ENCODE assay signal across 19 cellular contexts in genomic region chr2:208135794-208136369, GRCh38. TPM values are rescaled to one million over a fixed set of nuclear protein-coding genes. Genes with fewer than 3 reads are reported as not detected.
DNase-seq lines count a peak whose midpoint lies in the region; ATAC-seq, FAIRE-seq and TF ChIP-seq lines count a peak whose summit lies in the region.
"Had no signal": no experiment of that assay in that cellular context is flagged by ENCODE, and none has a peak within 500 bp of the region (broad histone marks: within the 10 kb centered on the region; RNA-seq: fewer than 3 reads in every experiment).

No MANE protein-coding gene starts in this region.

- H3K79me2 ChIP-seq in HepG2 (ENCODE audit: insufficient read depth, low read length), result no peaks in the 10 kb centered on the region
- no peaks in the 10 kb centered on the region for H3K79me2 ChIP-seq in neural progenitor cell (ENCODE audit: low read depth)

- peak; percentile 77 for FAIRE-seq in HepG2 (lab: Jason Lieb, UNC)

- CTCF ChIA-PET in HepG2 (lab: Yijun Ruan, JAX; ENCODE audit: low intra/inter-chr PET ratio, low total read pairs), result no interaction called here

- H3K9me3 ChIP-seq in right cardiac atrium (ENCODE audit: control insufficient read depth, low read length) (no peaks in the 10 kb centered on the region), heart left ventricle (no peaks in the 10 kb centered on the region), HepG2 (ENCODE audit: low read length) (no peaks in the 10 kb centered on the region; the same call in 1 of the 2 replicates), aorta (ENCODE audit: control insufficient read depth, low read length) (no peaks in the 10 kb centered on the region), neural progenitor cell (ENCODE audit: low read depth) (no peaks in the 10 kb centered on the region)

- no peak for TF ChIP-seq POLR2A in heart left ventricle (IDR thresholded peaks at IDR 0.05)
- TF ChIP-seq POLR2A in HepG2 (IDR thresholded peaks at IDR 0.05; ENCODE audit: insufficient read depth in 1 of 2, low read depth in 2 of 2, low read length in 2 of 2), result no peak

- H2AFZ ChIP-seq in HepG2 (ENCODE audit: low read length), result no peak overlapping the region
- H2AFZ ChIP-seq in neural progenitor cell (replicated peaks), result no peak overlapping the region

- peak in 1 of 3 donors; percentile 66 for DNase-seq in right cardiac atrium
- DNase-seq in heart left ventricle, result no peak
- peak; percentile 80 for DNase-seq in HepG2 (ENCODE audit: low spot score)
- peak; percentile 50 for DNase-seq in posterior vena cava (ENCODE audit: low spot score)
- no peak for DNase-seq in aorta
- no peak for DNase-seq in GM03348 (ENCODE audit: low spot score)
- DNase-seq in posterior cingulate gyrus, result no peak
- DNase-seq in neural progenitor cell (ENCODE audit: low spot score), result no peak
- DNase-seq: 8988T; BE2C; Calu3; CD4-positive, alpha-beta T cell; DMS53; H9; NCI-H1436; NCI-H2171 treated with DMSO at 0.1 percent for 48 hours; NCI-H446 treated with DMSO at 0.1 percent for 48 hours; NCI-H748 treated with DMSO at 0.1 percent for 48 hours; PC-3 had no signal

- no peak overlapping the region for H3K4me3 Mint-ChIP-seq in neural progenitor cell
- H3K4me3 Mint-ChIP-seq: CD4-positive, alpha-beta T cell; H9 had no signal

- H3K27me3 Mint-ChIP-seq in neural progenitor cell (ENCODE audit: insufficient read depth, low read depth), result peaks cover 3% of the 10 kb centered on the region
- H3K27me3 Mint-ChIP-seq: CD4-positive, alpha-beta T cell had no signal

- no peaks in the 10 kb centered on the region for H3F3A ChIP-seq in neural progenitor cell (ENCODE audit: low read depth)

- POLR2A ChIA-PET in HepG2 (lab: Yijun Ruan, JAX), result interaction anchor here (0.9 to 2.1 kb wide), 4 partner anchors 10 to 425 kb away, joined by 3 to 10 read pairs (median 6); partner anchors contain the start of genes CCNYL1 and IDH1

- ATAC-seq in right cardiac atrium (peak; percentile 74 to 90), heart left ventricle (no peak), HepG2 (peak; percentile 92), aorta (ENCODE audit: low FRiP score) (peak; percentile 61)

- no peaks in the 10 kb centered on the region for H3K36me3 ChIP-seq in heart left ventricle
- H3K36me3 ChIP-seq in HepG2 (replicated peaks in 1 of 2; ENCODE audit: control insufficient read depth in 1 of 2, insufficient read depth in 2 of 2, low read length in 2 of 2), result no peaks in the 10 kb centered on the region
- no peaks in the 10 kb centered on the region for H3K36me3 ChIP-seq in aorta (ENCODE audit: control insufficient read depth in 1 of 2, insufficient read depth in 2 of 2, low read length in 1 of 2)
- H3K36me3 ChIP-seq in neural progenitor cell, result no peaks in the 10 kb centered on the region
- H3K36me3 ChIP-seq: BE2C had no signal

- H3K27ac Mint-ChIP-seq in neural progenitor cell, result no peak overlapping the region
- H3K27ac Mint-ChIP-seq: CD4-positive, alpha-beta T cell had no signal

- peaks cover 2% of the 10 kb centered on the region for H3K4me1 Mint-ChIP-seq in neural progenitor cell
- H3K4me1 Mint-ChIP-seq: H9 had no signal

- intact Hi-C loops in right cardiac atrium (cut with DNase I), result no loop called here
- intact Hi-C loops in heart left ventricle (cut with DNase I), result no loop called here
- intact Hi-C loops in HepG2 (cut with micrococcal nuclease; ENCODE audit: unreplicated experiment), result no loop called here
- intact Hi-C loops in posterior vena cava (cut with DNase I), result no loop called here
- intact Hi-C loops in aorta (cut with DNase I), result no loop called here
- intact Hi-C loops in posterior cingulate gyrus (cut with DNase I), result no loop called here

- 76% methylated on average over 8 of the region's 8 CpGs for WGBS in right cardiac atrium
- 84 to 90% (median 88%) methylated on average over 8 of the region's 8 CpGs for WGBS in heart left ventricle, 4 donors
- WGBS in HepG2 (ENCODE audit: low lambda C conversion rate), result 44% methylated on average over 8 of the region's 8 CpGs
- WGBS in aorta, 2 donors, result 75 to 80% methylated on average over 8 of the region's 8 CpGs

- H3K9me3 Mint-ChIP-seq in neural progenitor cell, result peaks cover 2% of the 10 kb centered on the region
- H3K9me3 Mint-ChIP-seq: CD4-positive, alpha-beta T cell had no signal

- H4K20me1 ChIP-seq in HepG2 (ENCODE audit: insufficient read depth, low read length) (no peaks in the 10 kb centered on the region), neural progenitor cell (ENCODE audit: low read depth) (no peaks in the 10 kb centered on the region)

- H3K4me3 ChIP-seq in right cardiac atrium (ENCODE audit: low read length) (no peak overlapping the region), heart left ventricle (no peak overlapping the region), HepG2 (replicated peaks in 1 of 3; ENCODE audit: insufficient read depth in 1 of 3, low read depth in 2 of 3, low read length in 3 of 3) (peak overlapping the region in 1 of 3 experiments; percentile 37; a peak in 2 of 6 replicates), aorta (ENCODE audit: low read length in 2 of 2) (no peak overlapping the region), neural progenitor cell (no peak overlapping the region)

- H3K4me1 ChIP-seq in right cardiac atrium (ENCODE audit: control insufficient read depth, insufficient read depth, low read length) (no peaks in the 10 kb centered on the region), heart left ventricle (no peaks in the 10 kb centered on the region), HepG2 (ENCODE audit: insufficient read depth, low read length) (peaks cover 32% of the 10 kb centered on the region), aorta (ENCODE audit: control insufficient read depth in 1 of 2, insufficient read depth in 2 of 2, low read length in 2 of 2) (no peaks in the 10 kb centered on the region), neural progenitor cell (peaks cover 9% of the 10 kb centered on the region)
- H3K4me1 ChIP-seq: BE2C had no signal

- TF ChIP-seq EP300 in HepG2 (IDR thresholded peaks at IDR 0.05; ENCODE audit: low read depth in 2 of 2, low read length in 2 of 2) (peak in 1 of 2 experiments; percentile 55; a peak in 2 of 4 replicates), HepG2 (CRISPR knock-in tag; IDR thresholded peaks at IDR 0.05; ENCODE audit: borderline replicate concordance) (no peak; the same call in 1 of the 2 replicates)

- TF ChIP-seq RAD21 in HepG2 (CRISPR knock-in tag; IDR thresholded peaks at IDR 0.05), result 0 out of 2 replicates have a peak, but pooled peaks have one; percentile 13

- BruUV-seq in HepG2 (replicated peaks; lab: Mats Ljungman, UMichigan), result no TSS peak

- H3K4me2 ChIP-seq in HepG2 (ENCODE audit: low read depth, low read length), result peak overlapping the region; percentile 58
- no peak overlapping the region for H3K4me2 ChIP-seq in neural progenitor cell

- H3K27me3 ChIP-seq in right cardiac atrium (ENCODE audit: control insufficient read depth, insufficient read depth) (no peaks in the 10 kb centered on the region), heart left ventricle (no peaks in the 10 kb centered on the region), HepG2 (ENCODE audit: control insufficient read depth in 1 of 2, insufficient read depth in 2 of 2, low read length in 2 of 2) (no peaks in the 10 kb centered on the region), aorta (ENCODE audit: control insufficient read depth in 1 of 2, insufficient read depth in 2 of 2, low read length in 1 of 2) (no peaks in the 10 kb centered on the region), neural progenitor cell (no peaks in the 10 kb centered on the region)
- H3K27me3 ChIP-seq: BE2C had no signal

- H3K27ac ChIP-seq in right cardiac atrium (ENCODE audit: low read length), result no peak overlapping the region
- no peak overlapping the region for H3K27ac ChIP-seq in heart left ventricle
- H3K27ac ChIP-seq in HepG2 (ENCODE audit: extremely low read length, insufficient read depth, low read length), result peak overlapping the region; percentile 24
- no peak overlapping the region for H3K27ac ChIP-seq in aorta (ENCODE audit: low read depth in 1 of 2, low read length in 2 of 2)
- H3K27ac ChIP-seq in neural progenitor cell, result no peak overlapping the region

- TF ChIP-seq CTCF in heart left ventricle (IDR thresholded peaks at IDR 0.05) (no peak), HepG2 (CRISPR knock-in tag; IDR thresholded peaks at IDR 0.05) (no peak), neural progenitor cell (IDR thresholded peaks at IDR 0.05) (no peak)

- no peaks in the 10 kb centered on the region for H3K36me3 Mint-ChIP-seq in neural progenitor cell

- in situ Hi-C loops in HepG2 (cut with HindIII; ENCODE audit: extremely low pct_ligation_motif_present, low pct_unique_long_range_greater_than_20kb), result no loop called here

- H3K9ac ChIP-seq in HepG2 (ENCODE audit: insufficient read depth, low read depth, low read length), result peak overlapping the region; percentile 10; the same call in 1 of the 2 replicates
- no peak overlapping the region for H3K9ac ChIP-seq in neural progenitor cell

RNA-seq across cellular contexts. Expression of gene CRYGC, which starts 6.3 kb away (rescaled TPM):
- total RNA-seq in right cardiac atrium (not detected), heart left ventricle (not detected), HepG2 (2016; rRNA removed; fragmentation: Illumina TruSeq; extraction: Trizol) (0.27 TPM in 1 of 2 replicates, not detected in the other), posterior vena cava (not detected), aorta (not detected), neural progenitor cell (ENCODE audit: low replicate concordance) (not detected in 2 replicates)
- polyA plus RNA-seq in right cardiac atrium (not detected), heart left ventricle (not detected), HepG2 (2011; rRNA removed) (0.20 and 0.21 TPM in 2 replicates), aorta (not detected)
- total RNA-seq in HepG2 (2016; cell fraction: cytosol; rRNA removed; fragmentation: Illumina TruSeq; extraction: Trizol; ENCODE audit: low read depth), result 0.44 TPM in 1 of 2 replicates, not detected in the other
- 0.35 TPM in 1 of 2 replicates, not detected in the other for total RNA-seq in HepG2 (2016; cell fraction: insoluble cytoplasmic fraction; rRNA removed; fragmentation: Illumina TruSeq; extraction: Trizol)
- 0.45 and 0.96 TPM in 2 replicates for total RNA-seq in HepG2 (2016; cell fraction: membrane; rRNA removed; fragmentation: Illumina TruSeq; extraction: Trizol)
- not detected in 2 replicates for total RNA-seq in HepG2 (2016; cell fraction: nucleus; rRNA removed; fragmentation: Illumina TruSeq; extraction: Trizol)
- polyA plus RNA-seq in HepG2 (2011; cell fraction: cytosol; rRNA removed), result not detected in 2 replicates
- polyA plus RNA-seq in HepG2 (2011; cell fraction: nucleus; rRNA removed), result not detected in 2 replicates
- polyA plus RNA-seq in HepG2 (2012), result not detected in 2 replicates
- 0.24 TPM in 1 of 2 replicates, not detected in the other for polyA plus RNA-seq in HepG2 (2016; cell fraction: cytosol; fragmentation: Illumina TruSeq; extraction: Trizol; ENCODE audit: low read depth)
- not detected in 2 replicates for polyA plus RNA-seq in HepG2 (2016; cell fraction: insoluble cytoplasmic fraction; fragmentation: Illumina TruSeq; extraction: Trizol; ENCODE audit: low read depth)
- polyA plus RNA-seq in HepG2 (2016; cell fraction: membrane; fragmentation: Illumina TruSeq; extraction: Trizol; ENCODE audit: low read depth), result 0.58 and 0.71 TPM in 2 replicates
- polyA plus RNA-seq in HepG2 (2016; cell fraction: nucleus; fragmentation: Illumina TruSeq; extraction: Trizol; ENCODE audit: insufficient read depth, low read depth), result not detected in 2 replicates
- not detected in 2 replicates for polyA minus RNA-seq in HepG2 (2011; rRNA and poly(A)+ RNA removed; ENCODE audit: low replicate concordance)
- polyA minus RNA-seq in HepG2 (2011; cell fraction: cytosol; rRNA and poly(A)+ RNA removed), result not detected in 2 replicates
- not detected in 2 replicates for polyA minus RNA-seq in HepG2 (2011; cell fraction: nucleus; rRNA and poly(A)+ RNA removed)
- total RNA-seq: Calu3; CD4-positive, alpha-beta T cell; H9; PC-3 had no signal

RNA-seq across cellular contexts. Expression of gene CRYGB, which starts 10.1 kb away (rescaled TPM):
- not detected for total RNA-seq in right cardiac atrium
- not detected for polyA plus RNA-seq in right cardiac atrium
- total RNA-seq in heart left ventricle, result not detected
- polyA plus RNA-seq in heart left ventricle, result not detected
- not detected in 2 replicates for total RNA-seq in HepG2 (2016; rRNA removed; fragmentation: Illumina TruSeq; extraction: Trizol)
- total RNA-seq in HepG2 (2016; cell fraction: cytosol; rRNA removed; fragmentation: Illumina TruSeq; extraction: Trizol; ENCODE audit: low read depth), result not detected in 2 replicates
- not detected in 2 replicates for total RNA-seq in HepG2 (2016; cell fraction: insoluble cytoplasmic fraction; rRNA removed; fragmentation: Illumina TruSeq; extraction: Trizol)
- total RNA-seq in HepG2 (2016; cell fraction: membrane; rRNA removed; fragmentation: Illumina TruSeq; extraction: Trizol), result not detected in 2 replicates
- not detected in 2 replicates for total RNA-seq in HepG2 (2016; cell fraction: nucleus; rRNA removed; fragmentation: Illumina TruSeq; extraction: Trizol)
- polyA plus RNA-seq in HepG2 (2011; rRNA removed), result not detected in 2 replicates
- polyA plus RNA-seq in HepG2 (2011; cell fraction: cytosol; rRNA removed), result not detected in 2 replicates
- not detected in 2 replicates for polyA plus RNA-seq in HepG2 (2011; cell fraction: nucleus; rRNA removed)
- polyA plus RNA-seq in HepG2 (2012), result not detected in 2 replicates
- polyA plus RNA-seq in HepG2 (2016; cell fraction: cytosol; fragmentation: Illumina TruSeq; extraction: Trizol; ENCODE audit: low read depth), result not detected in 2 replicates
- polyA plus RNA-seq in HepG2 (2016; cell fraction: insoluble cytoplasmic fraction; fragmentation: Illumina TruSeq; extraction: Trizol; ENCODE audit: low read depth), result not detected in 2 replicates
- not detected in 2 replicates for polyA plus RNA-seq in HepG2 (2016; cell fraction: membrane; fragmentation: Illumina TruSeq; extraction: Trizol; ENCODE audit: low read depth)
- not detected in 2 replicates for polyA plus RNA-seq in HepG2 (2016; cell fraction: nucleus; fragmentation: Illumina TruSeq; extraction: Trizol; ENCODE audit: insufficient read depth, low read depth)
- polyA minus RNA-seq in HepG2 (2011; rRNA and poly(A)+ RNA removed; ENCODE audit: low replicate concordance), result not detected in 2 replicates
- not detected in 2 replicates for polyA minus RNA-seq in HepG2 (2011; cell fraction: cytosol; rRNA and poly(A)+ RNA removed)
- not detected in 2 replicates for polyA minus RNA-seq in HepG2 (2011; cell fraction: nucleus; rRNA and poly(A)+ RNA removed)
- total RNA-seq in posterior vena cava, result not detected
- total RNA-seq in aorta, result not detected
- not detected for polyA plus RNA-seq in aorta
- 0.65 TPM in 1 of 2 replicates, not detected in the other for total RNA-seq in neural progenitor cell (ENCODE audit: low replicate concordance)
- total RNA-seq: Calu3; CD4-positive, alpha-beta T cell; H9; PC-3 had no signal

RNA-seq across cellular contexts. Expression of gene CRYGD, which starts 11.6 kb away (rescaled TPM):
- total RNA-seq in right cardiac atrium (1 to 10 TPM in 1 of 4 donors, not detected in 3; 2.6 TPM), heart left ventricle (not detected), HepG2 (2016; rRNA removed; fragmentation: Illumina TruSeq; extraction: Trizol) (not detected in 2 replicates), posterior vena cava (not detected), aorta (not detected), neural progenitor cell (ENCODE audit: low replicate concordance) (not detected in 2 replicates)
- polyA plus RNA-seq in right cardiac atrium (not detected), heart left ventricle (not detected), HepG2 (2011; rRNA removed) (not detected in 2 replicates), aorta (not detected)
- not detected in 2 replicates for total RNA-seq in HepG2 (2016; cell fraction: cytosol; rRNA removed; fragmentation: Illumina TruSeq; extraction: Trizol; ENCODE audit: low read depth)
- total RNA-seq in HepG2 (2016; cell fraction: insoluble cytoplasmic fraction; rRNA removed; fragmentation: Illumina TruSeq; extraction: Trizol), result not detected in 2 replicates
- not detected in 2 replicates for total RNA-seq in HepG2 (2016; cell fraction: membrane; rRNA removed; fragmentation: Illumina TruSeq; extraction: Trizol)
- not detected in 2 replicates for total RNA-seq in HepG2 (2016; cell fraction: nucleus; rRNA removed; fragmentation: Illumina TruSeq; extraction: Trizol)
- polyA plus RNA-seq in HepG2 (2011; cell fraction: cytosol; rRNA removed), result not detected in 2 replicates
- polyA plus RNA-seq in HepG2 (2011; cell fraction: nucleus; rRNA removed), result not detected in 2 replicates
- polyA plus RNA-seq in HepG2 (2012), result not detected in 2 replicates
- polyA plus RNA-seq in HepG2 (2016; cell fraction: cytosol; fragmentation: Illumina TruSeq; extraction: Trizol; ENCODE audit: low read depth), result not detected in 2 replicates
- polyA plus RNA-seq in HepG2 (2016; cell fraction: insoluble cytoplasmic fraction; fragmentation: Illumina TruSeq; extraction: Trizol; ENCODE audit: low read depth), result not detected in 2 replicates
- not detected in 2 replicates for polyA plus RNA-seq in HepG2 (2016; cell fraction: membrane; fragmentation: Illumina TruSeq; extraction: Trizol; ENCODE audit: low read depth)
- polyA plus RNA-seq in HepG2 (2016; cell fraction: nucleus; fragmentation: Illumina TruSeq; extraction: Trizol; ENCODE audit: insufficient read depth, low read depth), result not detected in 2 replicates
- not detected in 2 replicates for polyA minus RNA-seq in HepG2 (2011; rRNA and poly(A)+ RNA removed; ENCODE audit: low replicate concordance)
- not detected in 2 replicates for polyA minus RNA-seq in HepG2 (2011; cell fraction: cytosol; rRNA and poly(A)+ RNA removed)
- not detected in 2 replicates for polyA minus RNA-seq in HepG2 (2011; cell fraction: nucleus; rRNA and poly(A)+ RNA removed)
- total RNA-seq: Calu3; CD4-positive, alpha-beta T cell; H9; PC-3 had no signal

RNA-seq across cellular contexts. Expression of gene CRYGA, which starts 27.5 kb away (rescaled TPM):
- total RNA-seq in right cardiac atrium (not detected), heart left ventricle (not detected), HepG2 (2016; rRNA removed; fragmentation: Illumina TruSeq; extraction: Trizol) (not detected in 2 replicates), posterior vena cava (not detected), aorta (not detected), neural progenitor cell (ENCODE audit: low replicate concordance) (not detected in 2 replicates)
- polyA plus RNA-seq in right cardiac atrium (not detected), heart left ventricle (not detected), HepG2 (2011; rRNA removed) (not detected in 2 replicates), aorta (not detected)
- total RNA-seq in HepG2 (2016; cell fraction: cytosol; rRNA removed; fragmentation: Illumina TruSeq; extraction: Trizol; ENCODE audit: low read depth), result not detected in 2 replicates
- not detected in 2 replicates for total RNA-seq in HepG2 (2016; cell fraction: insoluble cytoplasmic fraction; rRNA removed; fragmentation: Illumina TruSeq; extraction: Trizol)
- total RNA-seq in HepG2 (2016; cell fraction: membrane; rRNA removed; fragmentation: Illumina TruSeq; extraction: Trizol), result not detected in 2 replicates
- not detected in 2 replicates for total RNA-seq in HepG2 (2016; cell fraction: nucleus; rRNA removed; fragmentation: Illumina TruSeq; extraction: Trizol)
- not detected in 2 replicates for polyA plus RNA-seq in HepG2 (2011; cell fraction: cytosol; rRNA removed)
- not detected in 2 replicates for polyA plus RNA-seq in HepG2 (2011; cell fraction: nucleus; rRNA removed)
- polyA plus RNA-seq in HepG2 (2012), result not detected in 2 replicates
- polyA plus RNA-seq in HepG2 (2016; cell fraction: cytosol; fragmentation: Illumina TruSeq; extraction: Trizol; ENCODE audit: low read depth), result not detected in 2 replicates
- not detected in 2 replicates for polyA plus RNA-seq in HepG2 (2016; cell fraction: insoluble cytoplasmic fraction; fragmentation: Illumina TruSeq; extraction: Trizol; ENCODE audit: low read depth)
- not detected in 2 replicates for polyA plus RNA-seq in HepG2 (2016; cell fraction: membrane; fragmentation: Illumina TruSeq; extraction: Trizol; ENCODE audit: low read depth)
- polyA plus RNA-seq in HepG2 (2016; cell fraction: nucleus; fragmentation: Illumina TruSeq; extraction: Trizol; ENCODE audit: insufficient read depth, low read depth), result not detected in 2 replicates
- not detected in 2 replicates for polyA minus RNA-seq in HepG2 (2011; rRNA and poly(A)+ RNA removed; ENCODE audit: low replicate concordance)
- polyA minus RNA-seq in HepG2 (2011; cell fraction: cytosol; rRNA and poly(A)+ RNA removed), result not detected in 2 replicates
- polyA minus RNA-seq in HepG2 (2011; cell fraction: nucleus; rRNA and poly(A)+ RNA removed), result not detected in 2 replicates
- total RNA-seq: Calu3; CD4-positive, alpha-beta T cell; H9; PC-3 had no signal

RNA-seq across cellular contexts. Expression of gene C2orf80, which starts 53.9 kb away (rescaled TPM):
- total RNA-seq in right cardiac atrium, result not detected
- not detected for polyA plus RNA-seq in right cardiac atrium
- total RNA-seq in heart left ventricle, result not detected
- polyA plus RNA-seq in heart left ventricle, result not detected
- not detected in 2 replicates for total RNA-seq in HepG2 (2016; rRNA removed; fragmentation: Illumina TruSeq; extraction: Trizol)
- not detected in 2 replicates for total RNA-seq in HepG2 (2016; cell fraction: cytosol; rRNA removed; fragmentation: Illumina TruSeq; extraction: Trizol; ENCODE audit: low read depth)
- total RNA-seq in HepG2 (2016; cell fraction: insoluble cytoplasmic fraction; rRNA removed; fragmentation: Illumina TruSeq; extraction: Trizol), result not detected in 2 replicates
- total RNA-seq in HepG2 (2016; cell fraction: membrane; rRNA removed; fragmentation: Illumina TruSeq; extraction: Trizol), result not detected in 2 replicates
- total RNA-seq in HepG2 (2016; cell fraction: nucleus; rRNA removed; fragmentation: Illumina TruSeq; extraction: Trizol), result not detected in 2 replicates
- not detected in 2 replicates for polyA plus RNA-seq in HepG2 (2011; rRNA removed)
- not detected in 2 replicates for polyA plus RNA-seq in HepG2 (2011; cell fraction: cytosol; rRNA removed)
- polyA plus RNA-seq in HepG2 (2011; cell fraction: nucleus; rRNA removed), result not detected in 2 replicates
- not detected in 2 replicates for polyA plus RNA-seq in HepG2 (2012)
- not detected in 2 replicates for polyA plus RNA-seq in HepG2 (2016; cell fraction: cytosol; fragmentation: Illumina TruSeq; extraction: Trizol; ENCODE audit: low read depth)
- polyA plus RNA-seq in HepG2 (2016; cell fraction: insoluble cytoplasmic fraction; fragmentation: Illumina TruSeq; extraction: Trizol; ENCODE audit: low read depth), result not detected in 2 replicates
- polyA plus RNA-seq in HepG2 (2016; cell fraction: membrane; fragmentation: Illumina TruSeq; extraction: Trizol; ENCODE audit: low read depth), result not detected in 2 replicates
- polyA plus RNA-seq in HepG2 (2016; cell fraction: nucleus; fragmentation: Illumina TruSeq; extraction: Trizol; ENCODE audit: insufficient read depth, low read depth), result not detected in 2 replicates
- not detected in 2 replicates for polyA minus RNA-seq in HepG2 (2011; rRNA and poly(A)+ RNA removed; ENCODE audit: low replicate concordance)
- polyA minus RNA-seq in HepG2 (2011; cell fraction: cytosol; rRNA and poly(A)+ RNA removed), result not detected in 2 replicates
- polyA minus RNA-seq in HepG2 (2011; cell fraction: nucleus; rRNA and poly(A)+ RNA removed), result not detected in 2 replicates
- not detected for total RNA-seq in posterior vena cava
- not detected for total RNA-seq in aorta
- polyA plus RNA-seq in aorta, result not detected
- total RNA-seq in neural progenitor cell (ENCODE audit: low replicate concordance), result 0.81 TPM in 1 of 2 replicates, not detected in the other
- total RNA-seq: Calu3; CD4-positive, alpha-beta T cell; H9; PC-3 had no signal

Comparison
In these comparisons a context has a peak if more than half of its experiments do, and no peak if none do; other contexts are left out.
1. ATAC-seq: peak in right cardiac atrium (2 of 2), HepG2 (single experiment) and aorta (single experiment); none in heart left ventricle (0 of 4).
2. DNase-seq: peak in HepG2 (single experiment) and posterior vena cava (single experiment); none in heart left ventricle (0 of 5), aorta (0 of 2), GM03348 (single experiment), posterior cingulate gyrus (0 of 10) and neural progenitor cell (single experiment).